ENCODE assay signal across 29 cellular contexts in genomic region chr10:9868499-9868898, GRCh38.
"Had no signal": no experiment of that assay in that cellular context is flagged by ENCODE, and none has a peak within 500 bp of the region (broad histone marks: within the 10 kb centered on the region; RNA-seq: fewer than 3 reads in every experiment).

No MANE protein-coding gene starts in this region.

- H3K27me3 ChIP-seq: esophagus squamous epithelium, heart right ventricle, left lung, neural progenitor cell, spleen, testis, tibial artery had no signal

- H3K4me3 Mint-ChIP-seq: mesothelial cell of epicardium; naive B cell; natural killer cell treated with Interleukin-12 subunit alpha and Interleukin-12 subunit beta and Interleukin-15 and Interleukin-18, amount 100 ng/mL, for 72 hours; neural progenitor cell; stimulated activated memory B cell treated with anti-CD40 and anti-IgM and Interleukin-4, amounts not matched to agents 10 μg/mL and 1 μg/mL and 100 μg/mL, for 72 hours; type B pancreatic cell had no signal

- H3K4me3 ChIP-seq: coronary artery, esophagus squamous epithelium, heart right ventricle, left lung, mucosa of descending colon, neural progenitor cell, prostate gland, skin epidermis, spleen, testis, tibial artery had no signal

- H3K36me3 ChIP-seq: esophagus squamous epithelium, heart right ventricle, left lung, neural progenitor cell, prostate gland, spleen, tibial artery had no signal

- DNase-seq: dermis blood vessel endothelial cell; effector memory CD4-positive, alpha-beta T cell; erythroblast; esophagus squamous epithelium; foreskin melanocyte; glutamatergic neuron; heart right ventricle; hippocampal formation; left cardiac atrium; left lung; mesenchymal stem cell; mucosa of descending colon; naive B cell; right cardiac atrium; spleen; stimulated activated CD4-positive, alpha-beta T cell treated with anti-CD3 and anti-CD28 coated beads, Interleukin-4, amount 100 ng/mL, for 4 hours; stimulated activated naive CD8-positive, alpha-beta T cell treated with anti-CD3 and anti-CD28 coated beads, Interleukin-15, Interleukin-2, amounts not matched to agents 100 U/mL and 50 U/mL, for 24 hours; testis; tibial artery had no signal

- H3K27ac ChIP-seq: coronary artery, esophagus squamous epithelium, heart right ventricle, left lung, neural progenitor cell, prostate gland, skin epidermis, spleen, testis, tibial artery had no signal

- FAIRE-seq: endometrium, islet of Langerhans had no signal

- H3K27ac Mint-ChIP-seq: mesothelial cell of epicardium; naive B cell; natural killer cell treated with Interleukin-12 subunit alpha and Interleukin-12 subunit beta and Interleukin-15 and Interleukin-18, amount 100 ng/mL, for 72 hours; neural progenitor cell; stimulated activated memory B cell treated with anti-CD40 and anti-IgM and Interleukin-4, amounts not matched to agents 10 μg/mL and 1 μg/mL and 100 μg/mL, for 72 hours; type B pancreatic cell had no signal

- H3K4me1 Mint-ChIP-seq: naive B cell; neural progenitor cell; stimulated activated memory B cell treated with anti-CD40 and anti-IgM and Interleukin-4, amounts not matched to agents 10 μg/mL and 1 μg/mL and 100 μg/mL, for 72 hours had no signal

- H3K9me3 ChIP-seq: esophagus squamous epithelium, heart right ventricle, mucosa of descending colon, prostate gland, spleen, testis, tibial artery had no signal

- H3K36me3 Mint-ChIP-seq: mesothelial cell of epicardium; naive B cell; natural killer cell treated with Interleukin-12 subunit alpha and Interleukin-12 subunit beta and Interleukin-15 and Interleukin-18, amount 100 ng/mL, for 72 hours; neural progenitor cell; stimulated activated memory B cell treated with anti-CD40 and anti-IgM and Interleukin-4, amounts not matched to agents 10 μg/mL and 1 μg/mL and 100 μg/mL, for 72 hours; type B pancreatic cell had no signal

- H3K27me3 Mint-ChIP-seq: natural killer cell treated with Interleukin-12 subunit alpha and Interleukin-12 subunit beta and Interleukin-15 and Interleukin-18, amount 100 ng/mL, for 72 hours; stimulated activated memory B cell treated with anti-CD40 and anti-IgM and Interleukin-4, amounts not matched to agents 10 μg/mL and 1 μg/mL and 100 μg/mL, for 72 hours; type B pancreatic cell had no signal

- H3K4me1 ChIP-seq: esophagus squamous epithelium, heart right ventricle, left lung, neural progenitor cell, prostate gland, spleen, testis, tibial artery had no signal

- ATAC-seq: heart right ventricle; left cardiac atrium; left lung; mucosa of descending colon; natural killer cell treated with Interleukin-12 subunit alpha and Interleukin-12 subunit beta and Interleukin-15 and Interleukin-18, amount 100 ng/mL, for 72 hours; right cardiac atrium; stimulated activated memory B cell treated with anti-CD40 and anti-IgM and Interleukin-4, amounts not matched to agents 10 μg/mL and 1 μg/mL and 100 μg/mL, for 72 hours; stimulated activated naive CD8-positive, alpha-beta T cell treated with anti-CD3 and anti-CD28 coated beads, Interleukin-15, Interleukin-2, amounts not matched to agents 100 U/mL and 50 U/mL, for 24 hours had no signal
